ENCODE assay signal across 8 cellular contexts in genomic region chr16:66511615-66512500, GRCh38. TPM values are rescaled to one million over a fixed set of nuclear protein-coding genes. Genes with fewer than 3 reads are reported as not detected.
DNase-seq lines count a peak whose midpoint lies in the region; ATAC-seq and TF ChIP-seq lines count a peak whose summit lies in the region.

No MANE protein-coding gene starts in this region.

- peak overlapping the region; percentile 84 for H3K27ac ChIP-seq in SJSA1
- H3K27ac ChIP-seq in psoas muscle, result peak overlapping the region; percentile 7

- H3K9me3 Mint-ChIP-seq in activated T-cell treated with anti-CD3 and anti-CD28 coated beads, Interleukin-2, amount 50 U/mL, for 4 hours, result no peaks in the 10 kb centered on the region

- no peaks in the 10 kb centered on the region for H3K36me3 Mint-ChIP-seq in activated T-cell treated with anti-CD3 and anti-CD28 coated beads, Interleukin-2, amount 50 U/mL, for 4 hours (ENCODE audit: insufficient read depth)

- peaks cover 58% of the 10 kb centered on the region for H3K4me1 ChIP-seq in SJSA1 (replicated peaks)
- H3K4me1 ChIP-seq in psoas muscle, result peaks cover 34% of the 10 kb centered on the region

- no peak overlapping the region for H3K4me3 ChIP-seq in SJSA1
- H3K4me3 ChIP-seq in psoas muscle, result no peak overlapping the region

- TF ChIP-seq CTCF in GM10266 (IDR thresholded peaks at IDR 0.05; ENCODE audit: control insufficient read depth, insufficient read depth, low read depth, missing control alignments), result peak; percentile 22
- no peak for TF ChIP-seq CTCF in psoas muscle (IDR thresholded peaks at IDR 0.05)

- peaks cover 19% of the 10 kb centered on the region for H3K36me3 ChIP-seq in SJSA1
- H3K36me3 ChIP-seq in psoas muscle (ENCODE audit: insufficient read depth in 1 of 2, low read depth in 1 of 2), result peaks cover 0 to 70% of the 10 kb centered on the region in 2 donors

- H3K27me3 ChIP-seq in SJSA1 (replicated peaks), result no peaks in the 10 kb centered on the region
- H3K27me3 ChIP-seq in psoas muscle (ENCODE audit: insufficient read depth in 3 of 3, low read length in 2 of 3), result no peaks in the 10 kb centered on the region

- H3K4me1 Mint-ChIP-seq in activated T-cell treated with anti-CD3 and anti-CD28 coated beads, Interleukin-2, amount 50 U/mL, for 4 hours (ENCODE audit: low read depth), result peaks cover 27% of the 10 kb centered on the region

- H3K4me3 Mint-ChIP-seq in activated T-cell treated with anti-CD3 and anti-CD28 coated beads, Interleukin-2, amount 50 U/mL, for 4 hours, result no peak overlapping the region

- no peaks in the 10 kb centered on the region for H3K27me3 Mint-ChIP-seq in activated T-cell treated with anti-CD3 and anti-CD28 coated beads, Interleukin-2, amount 50 U/mL, for 4 hours (ENCODE audit: low read depth)

- WGBS in psoas muscle, 3 donors, result 53 to 65% (median 58%) methylated on average over 13 of the region's 13 CpGs

- DNase-seq in GM10266 (ENCODE audit: extremely low spot score) (no peak), SJSA1 (ENCODE audit: low read depth in 1 of 2, low spot score in 2 of 2) (peak; percentile 53 to 59), fibroblast of the conjunctiva (ENCODE audit: low read depth) (peak; percentile 43), psoas muscle (no peak), T-helper 1 cell (no peak)
- no peak for DNase-seq in activated T-cell treated with anti-CD3 and anti-CD28 coated beads, Interleukin-2, amount 50 U/mL, for 48 hours
- DNase-seq in activated T-cell treated with anti-CD3 and anti-CD28 coated beads, Interleukin-2, amount 50 U/mL, for 4 hours, result no peak

- peak in 1 of 4 donors; percentile 16 for ATAC-seq in psoas muscle
- no peak for ATAC-seq in activated T-cell treated with anti-CD3 and anti-CD28 coated beads, Interleukin-2, amount 50 U/mL, for 4 hours
- ATAC-seq in GM21723 (IDR thresholded peaks at IDR 0.05; ENCODE audit: unreplicated experiment), result no peak

- no peaks in the 10 kb centered on the region for H3K9me3 ChIP-seq in SJSA1 (replicated peaks)
- H3K9me3 ChIP-seq in psoas muscle, result no peaks in the 10 kb centered on the region

- intact Hi-C loops in psoas muscle (cut with DNase I), result no loop called here

RNA-seq across cellular contexts. Expression of gene TK2, which starts 38.1 kb away (rescaled TPM):
- 26.2 and 28.9 TPM in 2 replicates for total RNA-seq in SJSA1 (2014; rRNA removed; shearing (Covaris generic))
- 10 to 100 TPM; 10.0 to 14.7 (median 12.2) TPM for total RNA-seq in psoas muscle
- 1 to 10 TPM; 4.0 to 9.2 (median 7.4) TPM for polyA plus RNA-seq in psoas muscle
- total RNA-seq in activated T-cell treated with anti-CD3 and anti-CD28 coated beads, Interleukin-2, amount 50 U/mL, for 4 hours, result 1 to 10 TPM; 3.6 to 4.6 (median 3.8) TPM

RNA-seq across cellular contexts. Expression of gene CKLF, which starts 40.5 kb away (rescaled TPM):
- 124 and 134 TPM in 2 replicates for total RNA-seq in SJSA1 (2014; rRNA removed; shearing (Covaris generic))
- 1 to 10 TPM; 4.1 to 8.7 (median 6.4) TPM for total RNA-seq in psoas muscle
- 10 to 100 TPM in 2 of 3 donors, 1 to 10 TPM in 1; 5.4 to 21.1 (median 14.8) TPM for polyA plus RNA-seq in psoas muscle
- 10 to 100 TPM; 52.4 to 63.6 (median 53.2) TPM for total RNA-seq in activated T-cell treated with anti-CD3 and anti-CD28 coated beads, Interleukin-2, amount 50 U/mL, for 4 hours

RNA-seq across cellular contexts. Expression of gene CMTM1, which starts 54.4 kb away (rescaled TPM):
- total RNA-seq in SJSA1 (2014; rRNA removed; shearing (Covaris generic)), result 3.5 and 5.4 TPM in 2 replicates
- total RNA-seq in psoas muscle, result 1 to 10 TPM in 1 of 4 donors, under 1 TPM in 1, not detected in 2; 0.76 to 1.1 TPM
- under 1 TPM in 2 of 3 donors, not detected in 1; 0.04 to 0.25 TPM for polyA plus RNA-seq in psoas muscle
- total RNA-seq in activated T-cell treated with anti-CD3 and anti-CD28 coated beads, Interleukin-2, amount 50 U/mL, for 4 hours, result 1 to 10 TPM; 1.4 to 3.1 (median 2.3) TPM

Comparison
In these comparisons a context has a peak if more than half of its experiments do, and no peak if none do; other contexts are left out.
1. DNase-seq: peak in SJSA1 (2 of 2) and fibroblast of the conjunctiva (single experiment); none in GM10266 (single experiment), psoas muscle (0 of 2), activated T-cell treated with anti-CD3 and anti-CD28 coated beads, Interleukin-2, amount 50 U/mL, for 48 hours (0 of 2), T-helper 1 cell (0 of 5) and activated T-cell treated with anti-CD3 and anti-CD28 coated beads, Interleukin-2, amount 50 U/mL, for 4 hours (single experiment).
2. RNA of gene CKLF, which starts 40.5 kb away (total RNA-seq): 124 to 134 TPM in SJSA1 and 52.4 to 63.6 TPM in activated T-cell treated with anti-CD3 and anti-CD28 coated beads, Interleukin-2, amount 50 U/mL, for 4 hours; 4.1 to 8.7 TPM in psoas muscle; every median in the first group is over 4 times any median in the second.